ENCODE assay signal across 12 cellular contexts in the genomic region with DNA sequence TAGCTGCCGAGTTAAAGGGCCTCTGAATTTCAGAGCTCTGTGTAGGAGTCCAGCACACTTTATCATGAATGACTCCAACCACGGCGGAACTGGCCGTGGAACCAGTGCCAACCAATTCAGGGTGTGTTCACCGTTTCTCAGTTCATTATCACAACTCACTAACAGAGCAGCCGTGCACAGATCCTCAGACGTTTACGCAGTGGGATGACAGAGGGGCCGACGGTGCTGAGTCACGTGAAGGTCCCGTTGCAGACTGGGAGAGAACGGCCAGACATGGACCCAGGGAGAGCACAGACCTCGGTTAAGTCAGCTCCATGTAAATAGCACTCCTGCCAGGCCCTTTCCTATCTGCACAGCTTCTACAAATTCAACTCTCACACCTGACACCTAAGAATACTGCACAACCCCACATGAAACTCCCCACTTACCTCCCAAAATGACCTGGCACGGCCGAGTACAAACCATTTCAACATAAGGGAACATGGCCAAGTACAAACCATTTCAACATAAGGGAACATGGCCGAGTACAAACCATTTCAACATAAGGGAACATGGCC.
DNase-seq lines count a peak whose midpoint lies in the region; ATAC-seq and TF ChIP-seq lines count a peak whose summit lies in the region.
"Had no signal": no experiment of that assay in that cellular context is flagged by ENCODE, and none has a peak within 500 bp of the region (broad histone marks: within the 10 kb centered on the region; RNA-seq: fewer than 3 reads in every experiment).

No MANE protein-coding gene starts in this region.

- H3K27me3 ChIP-seq in adipocyte (replicated peaks; ENCODE audit: control insufficient read depth, insufficient read depth, low read length) (no peaks in the 10 kb centered on the region), heart left ventricle (no peaks in the 10 kb centered on the region), osteoblast (ENCODE audit: insufficient read depth, low read length) (no peaks in the 10 kb centered on the region)

- H3K4me2 ChIP-seq in osteoblast (ENCODE audit: insufficient read depth, low read length) = peak overlapping the region; percentile 28

- no peak for TF ChIP-seq POLR2A in heart left ventricle (IDR thresholded peaks at IDR 0.05)

- peaks cover 9% of the 10 kb centered on the region for H4K20me1 ChIP-seq in osteoblast (ENCODE audit: insufficient read depth, low read length)

- no peaks in the 10 kb centered on the region for H3K36me3 ChIP-seq in adipocyte (ENCODE audit: control insufficient read depth, insufficient read depth, low read length, severe bottlenecking)
- no peaks in the 10 kb centered on the region for H3K36me3 ChIP-seq in heart left ventricle
- H3K36me3 ChIP-seq in osteoblast (ENCODE audit: insufficient read depth, low read length) = peaks cover 6% of the 10 kb centered on the region

- DNase-seq in EH (ENCODE audit: low read depth) (peak; percentile 44), adipocyte (ENCODE audit: low read depth) (no peak), heart left ventricle (peak in 2 of 5 donors; percentile 53 to 70), osteoblast (ENCODE audit: insufficient read length, low spot score, missing footprints) (peak; percentile 58), LoVo (ENCODE audit: low spot score) (no peak), NCI-H146 treated with DMSO at 0.1 percent for 48 hours (lab: John Stamatoyannopoulos, UW; ENCODE audit: unreplicated experiment) (no peak)
- DNase-seq in activated CD4-positive, alpha-beta T cell treated with anti-CD3 and anti-CD28 coated beads for 4 hours = no peak
- DNase-seq: activated B cell treated with CpG ODN at 0.5 μM for 24 hours; activated CD8-positive, alpha-beta memory T cell treated with anti-CD3 and anti-CD28 coated beads, Interleukin-2, amount 10 ng/mL, durations not matched to agents 7 days and 5 days; GDM1; NCI-H1105 had no signal

- ATAC-seq in heart left ventricle = peak; percentile 63 to 88 (median 75)
- ATAC-seq in HG02678 (IDR thresholded peaks at IDR 0.05; ENCODE audit: unreplicated experiment) = no peak
- ATAC-seq: activated CD8-positive, alpha-beta memory T cell treated with anti-CD3 and anti-CD28 coated beads, Interleukin-2, amount 10 ng/mL, durations not matched to agents 7 days and 5 days had no signal

- peak overlapping the region; percentile 63 for H3K9ac ChIP-seq in adipocyte (ENCODE audit: low read length)

- H3K4me1 ChIP-seq in adipocyte (ENCODE audit: control insufficient read depth, insufficient read depth, low read length) (peaks cover 54% of the 10 kb centered on the region), heart left ventricle (peaks cover 0 to 37% (median 8%) of the 10 kb centered on the region in 12 donors), osteoblast (ENCODE audit: insufficient read depth, low read length) (peaks cover 21% of the 10 kb centered on the region)

- no peak for TF ChIP-seq CTCF in heart left ventricle (IDR thresholded peaks at IDR 0.05)
- no peak for TF ChIP-seq CTCF in osteoblast (IDR thresholded peaks at IDR 0.05; ENCODE audit: extremely low read depth, low read depth, low read length)

- peak overlapping the region in 9 of 12 donors; percentile 4 to 68 (median 35) for H3K27ac ChIP-seq in heart left ventricle
- H3K27ac ChIP-seq in osteoblast (ENCODE audit: low read depth, low read length) = peak overlapping the region; percentile 42

- peaks cover 93% of the 10 kb centered on the region for H3K79me2 ChIP-seq in osteoblast (ENCODE audit: insufficient read depth, low read length)

- intact Hi-C loops in heart left ventricle (cut with DNase I) = loop anchor here in 1 of 10 donors (5.0 kb wide), 1 partner anchor 193 kb away; no protein-coding TSS in a partner anchor

- no peaks in the 10 kb centered on the region for H3K9me3 ChIP-seq in adipocyte (ENCODE audit: control insufficient read depth, low read length)
- H3K9me3 ChIP-seq in heart left ventricle = no peaks in the 10 kb centered on the region
- H3K9me3 ChIP-seq in osteoblast (ENCODE audit: low read depth, low read length) = no peaks in the 10 kb centered on the region

- H3K4me3 ChIP-seq in adipocyte (ENCODE audit: low read length) = peak overlapping the region; percentile 62
- H3K4me3 ChIP-seq in heart left ventricle = peak overlapping the region in 3 of 12 donors; percentile 2 to 12 (median 12)
- H3K4me3 ChIP-seq in osteoblast (ENCODE audit: insufficient read depth, low read length) = no peak overlapping the region

- H2AFZ ChIP-seq in osteoblast (ENCODE audit: low read length) = no peak overlapping the region

- WGBS in heart left ventricle, 4 donors = 45 to 57% (median 47%) methylated on average over 13 to 17 of the region's 17 CpGs

Comparison
In these comparisons a context has a peak if more than half of its experiments do, and no peak if none do; other contexts are left out.
1. DNase-seq: peak in EH (single experiment) and osteoblast (single experiment); none in adipocyte (single experiment), LoVo (single experiment), activated CD4-positive, alpha-beta T cell treated with anti-CD3 and anti-CD28 coated beads for 4 hours (0 of 2) and NCI-H146 treated with DMSO at 0.1 percent for 48 hours (single experiment).